ENCODE assay signal across 10 cellular contexts in the genomic region with DNA sequence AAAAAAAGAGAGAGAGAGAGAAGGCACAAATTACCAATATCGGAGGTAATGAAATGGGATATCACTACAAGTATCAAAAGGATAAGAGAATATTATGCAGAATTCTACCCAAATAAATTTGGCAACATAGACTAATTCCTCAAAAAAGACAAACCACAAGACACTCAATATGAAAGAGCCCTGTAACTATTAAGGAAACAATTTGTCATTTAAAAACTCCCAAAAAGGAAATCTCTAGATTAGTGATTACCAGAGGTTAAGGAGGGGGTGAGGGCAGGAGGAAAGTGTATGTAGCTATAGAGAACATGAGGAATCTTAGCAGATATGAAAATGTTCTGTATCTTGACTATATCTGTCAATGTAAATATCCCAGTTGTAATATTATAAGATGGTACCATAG. TPM values are rescaled to one million over a fixed set of nuclear protein-coding genes. Genes with fewer than 3 reads are reported as not detected.
DNase-seq lines count a peak whose midpoint lies in the region; ATAC-seq and TF ChIP-seq lines count a peak whose summit lies in the region.
"Had no signal": no experiment of that assay in that cellular context is flagged by ENCODE, and none has a peak within 500 bp of the region (broad histone marks: within the 10 kb centered on the region; RNA-seq: fewer than 3 reads in every experiment).

No MANE protein-coding gene starts in this region.

- peaks cover 49% of the 10 kb centered on the region for H3K4me1 Mint-ChIP-seq in activated CD4-positive, alpha-beta T cell treated with anti-CD3 and anti-CD28 coated beads for 36 hours
- peaks cover 34% of the 10 kb centered on the region for H3K4me1 Mint-ChIP-seq in nephron progenitor cell

- no peak overlapping the region for H3K27ac Mint-ChIP-seq in activated CD4-positive, alpha-beta T cell treated with anti-CD3 and anti-CD28 coated beads for 36 hours
- peak overlapping the region; percentile 0 for H3K27ac Mint-ChIP-seq in nephron progenitor cell

- peaks cover 12% of the 10 kb centered on the region for H3K27me3 Mint-ChIP-seq in activated CD4-positive, alpha-beta T cell treated with anti-CD3 and anti-CD28 coated beads for 36 hours
- no peaks in the 10 kb centered on the region for H3K27me3 Mint-ChIP-seq in nephron progenitor cell (ENCODE audit: low read depth, poor library complexity)

- H3K36me3 Mint-ChIP-seq in activated CD4-positive, alpha-beta T cell treated with anti-CD3 and anti-CD28 coated beads for 36 hours (ENCODE audit: low read depth): peaks cover 44% of the 10 kb centered on the region
- peaks cover 6% of the 10 kb centered on the region for H3K36me3 Mint-ChIP-seq in nephron progenitor cell (ENCODE audit: low read depth)

- H3K9me3 Mint-ChIP-seq in activated CD4-positive, alpha-beta T cell treated with anti-CD3 and anti-CD28 coated beads for 36 hours (ENCODE audit: low read depth): no peaks in the 10 kb centered on the region
- no peaks in the 10 kb centered on the region for H3K9me3 Mint-ChIP-seq in nephron progenitor cell

- peak; percentile 19 for DNase-seq in activated CD4-positive, alpha-beta T cell treated with anti-CD3 and anti-CD28 coated beads for 36 hours
- no peak for DNase-seq in activated CD4-positive, alpha-beta T cell treated with anti-CD3 and anti-CD28 coated beads, Interleukin-2, amount 50 U/mL, for 4 hours
- no peak for DNase-seq in nephron progenitor cell
- DNase-seq in GOT3 (lab: John Stamatoyannopoulos, UW): no peak
- no peak for DNase-seq in cerebellum (ENCODE audit: low spot score)
- no peak for DNase-seq in stimulated activated CD4-positive, alpha-beta T cell treated with anti-CD3 and anti-CD28 coated beads, Interleukin-4, amount 100 ng/mL, for 4 hours
- DNase-seq: activated CD8-positive, alpha-beta memory T cell treated with anti-CD3 and anti-CD28 coated beads, Interleukin-2, amount 50 U/mL, for 4 hours; effector CD4-positive, alpha-beta T cell had no signal

- intact Hi-C loops in activated CD4-positive, alpha-beta T cell treated with anti-CD3 and anti-CD28 coated beads for 36 hours (cut with DNase I, micrococcal nuclease): loop anchor here (1.0 to 5.0 kb wide), 5 partner anchors 23 to 237 kb away; no protein-coding TSS in a partner anchor

- no peak overlapping the region for H3K4me3 Mint-ChIP-seq in activated CD4-positive, alpha-beta T cell treated with anti-CD3 and anti-CD28 coated beads for 36 hours
- no peak overlapping the region for H3K4me3 Mint-ChIP-seq in nephron progenitor cell

- no peak for TF ChIP-seq CTCF in nephron progenitor cell (IDR thresholded peaks at IDR 0.05)

- CTCF ChIA-PET in activated CD4-positive, alpha-beta T cell treated with anti-CD3 and anti-CD28 coated beads for 36 hours (lab: Charles Lee): interaction anchor here (0.9 to 3.6 kb wide), 11 partner anchors 10 to 180 kb away, joined by 3 to 21 read pairs (median 4); no protein-coding TSS in a partner anchor

- peak; percentile 82 for ATAC-seq in activated CD4-positive, alpha-beta T cell treated with anti-CD3 and anti-CD28 coated beads for 36 hours
- ATAC-seq in GM21576 (IDR thresholded peaks at IDR 0.05; ENCODE audit: unreplicated experiment) (peak; percentile 59), HG03457 (IDR thresholded peaks at IDR 0.05; ENCODE audit: unreplicated experiment) (peak; percentile 61)

- POLR2A ChIA-PET in activated CD4-positive, alpha-beta T cell treated with anti-CD3 and anti-CD28 coated beads for 36 hours (lab: Charles Lee): no interaction called here

RNA-seq across cellular contexts. Expression of a gene that starts 54.0 kb away (rescaled TPM):
- total RNA-seq in activated CD4-positive, alpha-beta T cell treated with anti-CD3 and anti-CD28 coated beads for 36 hours: 10 to 100 TPM; 44.0 to 48.2 TPM
- 47.2 TPM for total RNA-seq in cerebellum
